ENCODE assay signal across 8 cellular contexts in genomic region chr4:143185253-143186107, GRCh38. TPM values are rescaled to one million over a fixed set of nuclear protein-coding genes. Genes with fewer than 3 reads are reported as not detected.
A peak's percentile ranks its signal among the peaks of the same experiment; 100 is the strongest.
DNase-seq lines count a peak whose midpoint lies in the region; ATAC-seq and TF ChIP-seq lines count a peak whose summit lies in the region.

No MANE protein-coding gene starts in this region.

- H3K9me3 Mint-ChIP-seq in activated T-helper 1 cell treated with anti-CD3 and anti-CD28 coated beads, Interleukin-12 subunit alpha, Interleukin-12 subunit beta, Interleukin-2, Interleukin-4 antibody, amounts not matched to agents 30 ng/mL and 10 ng/mL and 1 ng/mL, durations not matched to agents 14 hours and 24 hours and 36 hours = no peaks in the 10 kb centered on the region

- ATAC-seq in GM21423 (IDR thresholded peaks at IDR 0.05; ENCODE audit: unreplicated experiment) (peak; percentile 23), Right ventricle myocardium inferior (peak; percentile 24)

- H3K9me3 ChIP-seq in parathyroid adenoma (ENCODE audit: control insufficient read depth, low read length) = no peaks in the 10 kb centered on the region

- intact Hi-C loops in activated T-helper 1 cell treated with anti-CD3 and anti-CD28 coated beads, Interleukin-12 subunit alpha, Interleukin-12 subunit beta, Interleukin-2, Interleukin-4 antibody, amounts not matched to agents 30 ng/mL and 10 ng/mL and 1 ng/mL, durations not matched to agents 14 hours and 24 hours and 36 hours (cut with micrococcal nuclease) = loop anchor here (2.0 to 10.0 kb wide), 12 partner anchors 151 to 1992 kb away; partner anchors contain the start of genes ABCE1, ANAPC10, GAB1 and IL15
- intact Hi-C loops in Right ventricle myocardium inferior (cut with DNase I) = no loop called here

- H3K27me3 Mint-ChIP-seq in activated T-helper 1 cell treated with anti-CD3 and anti-CD28 coated beads, Interleukin-12 subunit alpha, Interleukin-12 subunit beta, Interleukin-2, Interleukin-4 antibody, amounts not matched to agents 30 ng/mL and 10 ng/mL and 1 ng/mL, durations not matched to agents 14 hours and 24 hours and 36 hours (ENCODE audit: insufficient read depth) = no peaks in the 10 kb centered on the region

- peaks cover 9% of the 10 kb centered on the region for H3K79me2 ChIP-seq in parathyroid adenoma

- peak overlapping the region; percentile 81 for H3K4me2 ChIP-seq in parathyroid adenoma (ENCODE audit: low read length)

- peak overlapping the region; percentile 77 for H3K4me3 ChIP-seq in GM12864 (ENCODE audit: low read depth, low read length)
- H3K4me3 ChIP-seq in parathyroid adenoma (ENCODE audit: low read depth, low read length) = peak overlapping the region; percentile 80

- H3K4me1 Mint-ChIP-seq in activated T-helper 1 cell treated with anti-CD3 and anti-CD28 coated beads, Interleukin-12 subunit alpha, Interleukin-12 subunit beta, Interleukin-2, Interleukin-4 antibody, amounts not matched to agents 30 ng/mL and 10 ng/mL and 1 ng/mL, durations not matched to agents 14 hours and 24 hours and 36 hours (ENCODE audit: low read depth) = peaks cover 72% of the 10 kb centered on the region

- peak overlapping the region; percentile 98 for H3K27ac Mint-ChIP-seq in activated T-helper 1 cell treated with anti-CD3 and anti-CD28 coated beads, Interleukin-12 subunit alpha, Interleukin-12 subunit beta, Interleukin-2, Interleukin-4 antibody, amounts not matched to agents 30 ng/mL and 10 ng/mL and 1 ng/mL, durations not matched to agents 14 hours and 24 hours and 36 hours

- TF ChIP-seq CTCF in GM12864 (IDR thresholded peaks at IDR 0.05; ENCODE audit: low read depth, low read length, missing control alignments) = no peak
- TF ChIP-seq CTCF in parathyroid adenoma (IDR thresholded peaks at IDR 0.05) = no peak

- H3K4me3 Mint-ChIP-seq in activated T-helper 1 cell treated with anti-CD3 and anti-CD28 coated beads, Interleukin-12 subunit alpha, Interleukin-12 subunit beta, Interleukin-2, Interleukin-4 antibody, amounts not matched to agents 30 ng/mL and 10 ng/mL and 1 ng/mL, durations not matched to agents 14 hours and 24 hours and 36 hours = peak overlapping the region; percentile 92

- no peaks in the 10 kb centered on the region for H3K27me3 ChIP-seq in parathyroid adenoma (ENCODE audit: control insufficient read depth, insufficient read depth, low read length)

- DNase-seq in GM12864 (ENCODE audit: low read depth) = no peak
- DNase-seq in HK-2 (ENCODE audit: unreplicated experiment) = peak; percentile 47
- peak; percentile 14 for DNase-seq in activated T-helper 1 cell treated with anti-CD3 and anti-CD28 coated beads, Interleukin-12 subunit alpha, Interleukin-12 subunit beta, Interleukin-2, Interleukin-4 antibody, amounts not matched to agents 30 ng/mL and 10 ng/mL and 1 ng/mL, durations not matched to agents 14 hours and 24 hours and 36 hours (ENCODE audit: low spot score)
- no peak for DNase-seq in Right ventricle myocardium inferior (ENCODE audit: missing footprints)
- no peak for DNase-seq in MV-4-11 (lab: John Stamatoyannopoulos, UW)
- no peak for DNase-seq in NCI-H1694 treated with DMSO at 0.1 percent for 48 hours (lab: John Stamatoyannopoulos, UW)

- H3K36me3 ChIP-seq in parathyroid adenoma (ENCODE audit: control insufficient read depth, insufficient read depth, low read length) = no peaks in the 10 kb centered on the region

- peak overlapping the region; percentile 56 for H3K9ac ChIP-seq in parathyroid adenoma

- H3K27ac ChIP-seq in parathyroid adenoma = peak overlapping the region; percentile 97

- peaks cover 37% of the 10 kb centered on the region for H3K36me3 Mint-ChIP-seq in activated T-helper 1 cell treated with anti-CD3 and anti-CD28 coated beads, Interleukin-12 subunit alpha, Interleukin-12 subunit beta, Interleukin-2, Interleukin-4 antibody, amounts not matched to agents 30 ng/mL and 10 ng/mL and 1 ng/mL, durations not matched to agents 14 hours and 24 hours and 36 hours (ENCODE audit: low read depth)

- H2AFZ ChIP-seq in parathyroid adenoma = peak overlapping the region; percentile 81

- H3K4me1 ChIP-seq in parathyroid adenoma = peaks cover 5% of the 10 kb centered on the region

RNA-seq across cellular contexts. Expression of gene USP38, which starts 0.8 kb away (rescaled TPM):
- total RNA-seq in activated T-helper 1 cell treated with anti-CD3 and anti-CD28 coated beads, Interleukin-12 subunit alpha, Interleukin-12 subunit beta, Interleukin-2, Interleukin-4 antibody, amounts not matched to agents 30 ng/mL and 10 ng/mL and 1 ng/mL, durations not matched to agents 14 hours and 24 hours and 36 hours = 29.8 and 32.0 TPM in 2 replicates
- total RNA-seq in Right ventricle myocardium inferior = 17.6 TPM

Comparison
In these comparisons a context has a peak if more than half of its experiments do, and no peak if none do; other contexts are left out.
1. DNase-seq: peak in HK-2 (single experiment) and activated T-helper 1 cell treated with anti-CD3 and anti-CD28 coated beads, Interleukin-12 subunit alpha, Interleukin-12 subunit beta, Interleukin-2, Interleukin-4 antibody, amounts not matched to agents 30 ng/mL and 10 ng/mL and 1 ng/mL, durations not matched to agents 14 hours and 24 hours and 36 hours (single experiment); none in GM12864 (single experiment), Right ventricle myocardium inferior (single experiment), MV-4-11 (single experiment) and NCI-H1694 treated with DMSO at 0.1 percent for 48 hours (single experiment).